In genomic region chr11:62774407-62774806, GRCh38 we compare ENCODE assay signal across 29 cellular contexts. TPM values are rescaled to one million over a fixed set of nuclear protein-coding genes. Genes with fewer than 3 reads are reported as not detected.
A peak's percentile ranks its signal among the peaks of the same experiment; 100 is the strongest.
DNase-seq lines count a peak whose midpoint lies in the region; ATAC-seq, FAIRE-seq and TF ChIP-seq lines count a peak whose summit lies in the region.
"Had no signal": no experiment of that assay in that cellular context is flagged by ENCODE, and none has a peak within 500 bp of the region (broad histone marks: within the 10 kb centered on the region; RNA-seq: fewer than 3 reads in every experiment).

No MANE protein-coding gene starts in this region.

- no peak for FAIRE-seq in astrocyte (lab: Jason Lieb, UNC)
- FAIRE-seq: G401.6, GM12892 had no signal

- CTCF ChIA-PET in activated CD8-positive, alpha-beta T cell treated with anti-CD3 and anti-CD28 coated beads for 36 hours (lab: Charles Lee), result interaction anchor here (0.7 to 7.4 kb wide), 2 partner anchors 12 to 16 kb away, joined by 3 to 74 read pairs; partner anchors contain the start of gene TMEM179B
- CTCF ChIA-PET in activated CD8-positive, alpha-beta T cell treated with anti-CD3 and anti-CD28 coated beads, Interleukin-2, amount 10 ng/mL, durations not matched to agents 7 days and 5 days (lab: Charles Lee), result interaction anchor here (0.9 to 14.2 kb wide), 4 partner anchors 12 to 89 kb away, joined by 3 to 144 read pairs (median 6); partner anchors contain the start of genes POLR2G and TMEM179B

- intact Hi-C loops in activated CD8-positive, alpha-beta T cell treated with anti-CD3 and anti-CD28 coated beads for 36 hours (cut with micrococcal nuclease), result no loop called here
- intact Hi-C loops in esophagus squamous epithelium (cut with DNase I), result no loop called here
- intact Hi-C loops in right lobe of liver (cut with DNase I), result no loop called here

- H3K9ac ChIP-seq in astrocyte (ENCODE audit: low read length), result no peak overlapping the region
- H3K9ac ChIP-seq: GM23248, KMS-11 had no signal

- H3K4me1 ChIP-seq in astrocyte (ENCODE audit: insufficient read depth, low read length) (peaks cover 12% of the 10 kb centered on the region), esophagus squamous epithelium (peaks cover 9 to 54% (median 17%) of the 10 kb centered on the region in 3 donors), osteoblast (ENCODE audit: insufficient read depth, low read length) (peaks cover 18% of the 10 kb centered on the region), right lobe of liver (peaks cover 0 to 20% (median 7%) of the 10 kb centered on the region in 4 donors)
- H3K4me1 ChIP-seq: SJCRH30 had no signal

- H3K36me3 ChIP-seq in astrocyte (ENCODE audit: insufficient read depth, low read length), result peaks cover 15% of the 10 kb centered on the region
- peaks cover 11 to 44% (median 14%) of the 10 kb centered on the region in 3 donors for H3K36me3 ChIP-seq in esophagus squamous epithelium
- H3K36me3 ChIP-seq in osteoblast (ENCODE audit: insufficient read depth, low read length), result peaks cover 7% of the 10 kb centered on the region
- peaks cover 0 to 21% (median 6%) of the 10 kb centered on the region in 4 donors for H3K36me3 ChIP-seq in right lobe of liver

- no peak overlapping the region for H3K4me2 ChIP-seq in astrocyte (ENCODE audit: low read length)
- no peak overlapping the region for H3K4me2 ChIP-seq in osteoblast (ENCODE audit: insufficient read depth, low read length)
- H3K4me2 ChIP-seq: KMS-11 had no signal

- H3K4me3 Mint-ChIP-seq in activated CD8-positive, alpha-beta T cell treated with anti-CD3 and anti-CD28 coated beads for 36 hours, result no peak overlapping the region
- no peak overlapping the region for H3K4me3 Mint-ChIP-seq in activated CD8-positive, alpha-beta T cell treated with anti-CD3 and anti-CD28 coated beads, Interleukin-2, amount 10 ng/mL, durations not matched to agents 7 days and 5 days
- no peak overlapping the region for H3K4me3 Mint-ChIP-seq in astrocyte (ENCODE audit: unreplicated experiment)
- H3K4me3 Mint-ChIP-seq in osteocyte (ENCODE audit: unreplicated experiment), result no peak overlapping the region
- H3K4me3 Mint-ChIP-seq: CD8-positive, alpha-beta T cell had no signal

- no peaks in the 10 kb centered on the region for H3K9me3 Mint-ChIP-seq in activated CD8-positive, alpha-beta T cell treated with anti-CD3 and anti-CD28 coated beads for 36 hours
- no peaks in the 10 kb centered on the region for H3K9me3 Mint-ChIP-seq in activated CD8-positive, alpha-beta T cell treated with anti-CD3 and anti-CD28 coated beads, Interleukin-2, amount 10 ng/mL, durations not matched to agents 7 days and 5 days (ENCODE audit: insufficient read depth)
- H3K9me3 Mint-ChIP-seq in astrocyte (ENCODE audit: unreplicated experiment), result no peaks in the 10 kb centered on the region
- H3K9me3 Mint-ChIP-seq in osteocyte (ENCODE audit: unreplicated experiment), result no peaks in the 10 kb centered on the region
- H3K9me3 Mint-ChIP-seq: CD8-positive, alpha-beta T cell had no signal

- H3K79me2 ChIP-seq in astrocyte (ENCODE audit: insufficient read depth, low read length), result peaks cover 18% of the 10 kb centered on the region
- H3K79me2 ChIP-seq in osteoblast (ENCODE audit: insufficient read depth, low read length), result peaks cover 19% of the 10 kb centered on the region

- TF ChIP-seq POLR2A in esophagus squamous epithelium (IDR thresholded peaks at IDR 0.05), result no peak
- TF ChIP-seq POLR2A in right lobe of liver (IDR thresholded peaks at IDR 0.05), result no peak

- H3K9me3 ChIP-seq in astrocyte (ENCODE audit: insufficient read depth, low read depth, low read length), result no peaks in the 10 kb centered on the region
- H3K9me3 ChIP-seq in esophagus squamous epithelium, result no peaks in the 10 kb centered on the region
- no peaks in the 10 kb centered on the region for H3K9me3 ChIP-seq in osteoblast (ENCODE audit: low read depth, low read length)
- H3K9me3 ChIP-seq in right lobe of liver, result no peaks in the 10 kb centered on the region
- H3K9me3 ChIP-seq: BLaER1 treated with 17β-estradiol and CSF1 and Interleukin-3, amounts not matched to agents 10 nM and 100 nM; HAP-1; SJCRH30 had no signal

- no peaks in the 10 kb centered on the region for H3K27me3 ChIP-seq in astrocyte (ENCODE audit: insufficient read depth, low read length)
- no peaks in the 10 kb centered on the region for H3K27me3 ChIP-seq in esophagus squamous epithelium
- no peaks in the 10 kb centered on the region for H3K27me3 ChIP-seq in osteoblast (ENCODE audit: insufficient read depth, low read length)
- no peaks in the 10 kb centered on the region for H3K27me3 ChIP-seq in right lobe of liver
- H3K27me3 ChIP-seq: BLaER1 treated with 17β-estradiol and CSF1 and Interleukin-3, amounts not matched to agents 10 nM and 100 nM; SJCRH30 had no signal

- peaks cover 31% of the 10 kb centered on the region for H3K4me1 Mint-ChIP-seq in activated CD8-positive, alpha-beta T cell treated with anti-CD3 and anti-CD28 coated beads for 36 hours (ENCODE audit: low read depth)
- H3K4me1 Mint-ChIP-seq in activated CD8-positive, alpha-beta T cell treated with anti-CD3 and anti-CD28 coated beads, Interleukin-2, amount 10 ng/mL, durations not matched to agents 7 days and 5 days (ENCODE audit: low read depth), result peaks cover 36% of the 10 kb centered on the region
- H3K4me1 Mint-ChIP-seq in astrocyte (ENCODE audit: low read depth, unreplicated experiment) (peaks cover 11% of the 10 kb centered on the region), osteocyte (ENCODE audit: unreplicated experiment) (peaks cover 25% of the 10 kb centered on the region)

- DNase-seq in activated CD8-positive, alpha-beta T cell treated with anti-CD3 and anti-CD28 coated beads for 36 hours, result no peak
- DNase-seq in activated CD8-positive, alpha-beta T cell treated with anti-CD3 and anti-CD28 coated beads, Interleukin-2, amount 10 ng/mL, durations not matched to agents 7 days and 5 days, result no peak
- no peak for DNase-seq in astrocyte (ENCODE audit: low read depth)
- DNase-seq in esophagus squamous epithelium (lab: John Stamatoyannopoulos, UW), result no peak
- peak; percentile 49 for DNase-seq in osteoblast (ENCODE audit: insufficient read length, low spot score, missing footprints)
- no peak for DNase-seq in right lobe of liver
- no peak for DNase-seq in SIG-M5 treated with dmso at 0.1 percent for 504 hours (lab: John Stamatoyannopoulos, UW; ENCODE audit: unreplicated experiment)
- no peak for DNase-seq in osteocyte (ENCODE audit: extremely low spot score, unreplicated experiment)
- DNase-seq: Calu3; CD8-positive, alpha-beta T cell; DMS153; GM23248; IMR-90; NCI-H1105 treated with DMSO at 0.1 percent for 48 hours; NCI-H1694; NCI-H2081; NCI-H2171; NCI-H345; NCI-H524; NCI-H774; NK-92 treated with Interleukin-12 subunit alpha and Interleukin-12 subunit beta, amount 100 ng/mL, for 24 hours; SJCRH30 had no signal

- H3K27ac ChIP-seq in astrocyte (ENCODE audit: low read depth, low read length), result no peak overlapping the region
- H3K27ac ChIP-seq in esophagus squamous epithelium, result peak overlapping the region; percentile 33 to 76 (median 44)
- no peak overlapping the region for H3K27ac ChIP-seq in osteoblast (ENCODE audit: low read depth, low read length)
- H3K27ac ChIP-seq in right lobe of liver, result no peak overlapping the region
- H3K27ac ChIP-seq: 22Rv1, GM23248, KMS-11, SJCRH30 had no signal

- H3K27ac Mint-ChIP-seq in activated CD8-positive, alpha-beta T cell treated with anti-CD3 and anti-CD28 coated beads for 36 hours, result peak overlapping the region; percentile 25
- H3K27ac Mint-ChIP-seq in activated CD8-positive, alpha-beta T cell treated with anti-CD3 and anti-CD28 coated beads, Interleukin-2, amount 10 ng/mL, durations not matched to agents 7 days and 5 days, result no peak overlapping the region
- H3K27ac Mint-ChIP-seq in astrocyte (ENCODE audit: unreplicated experiment) (peak overlapping the region; percentile 12), osteocyte (ENCODE audit: unreplicated experiment) (no peak overlapping the region)

- peaks cover 12% of the 10 kb centered on the region for H3K36me3 Mint-ChIP-seq in activated CD8-positive, alpha-beta T cell treated with anti-CD3 and anti-CD28 coated beads for 36 hours (ENCODE audit: low read depth)
- H3K36me3 Mint-ChIP-seq in activated CD8-positive, alpha-beta T cell treated with anti-CD3 and anti-CD28 coated beads, Interleukin-2, amount 10 ng/mL, durations not matched to agents 7 days and 5 days (ENCODE audit: low read depth), result peaks cover 33% of the 10 kb centered on the region
- peaks cover 9% of the 10 kb centered on the region for H3K36me3 Mint-ChIP-seq in astrocyte (ENCODE audit: low read depth, unreplicated experiment)
- H3K36me3 Mint-ChIP-seq in osteocyte (ENCODE audit: unreplicated experiment), result peaks cover 14% of the 10 kb centered on the region

- 20 to 62% methylated on average over 3 of the region's 6 CpGs for WGBS in esophagus squamous epithelium, 2 donors
- 89% methylated on average over 3 of the region's 6 CpGs for WGBS in right lobe of liver (ENCODE audit: insufficient coverage, low coverage, low lambda C conversion rate, missing lambda C conversion rate)

- ATAC-seq in activated CD8-positive, alpha-beta T cell treated with anti-CD3 and anti-CD28 coated beads for 36 hours, result no peak
- no peak for ATAC-seq in activated CD8-positive, alpha-beta T cell treated with anti-CD3 and anti-CD28 coated beads, Interleukin-2, amount 10 ng/mL, durations not matched to agents 7 days and 5 days
- ATAC-seq in right lobe of liver, result no peak
- ATAC-seq: CD8-positive, alpha-beta T cell; Panc1 had no signal

- H4K20me1 ChIP-seq in astrocyte (ENCODE audit: insufficient read depth, low read length), result no peaks in the 10 kb centered on the region
- no peaks in the 10 kb centered on the region for H4K20me1 ChIP-seq in osteoblast (ENCODE audit: insufficient read depth, low read length)

- POLR2A ChIA-PET in activated CD8-positive, alpha-beta T cell treated with anti-CD3 and anti-CD28 coated beads for 36 hours (lab: Charles Lee), result interaction anchor here (0.9 to 4.7 kb wide), 7 partner anchors 12 to 87 kb away, joined by 3 to 30 read pairs (median 7); partner anchors contain the start of genes NXF1, TMEM179B and WDR74
- POLR2A ChIA-PET in activated CD8-positive, alpha-beta T cell treated with anti-CD3 and anti-CD28 coated beads, Interleukin-2, amount 10 ng/mL, durations not matched to agents 7 days and 5 days (lab: Charles Lee), result interaction anchor here (1.1 to 3.9 kb wide), 4 partner anchors 12 to 82 kb away, joined by 3 to 34 read pairs (median 6); partner anchors contain the start of genes TMEM179B and ZBTB3

- H3K4me3 ChIP-seq in astrocyte (ENCODE audit: insufficient read depth, low read depth, low read length), result no peak overlapping the region
- no peak overlapping the region for H3K4me3 ChIP-seq in esophagus squamous epithelium
- H3K4me3 ChIP-seq in osteoblast (ENCODE audit: insufficient read depth, low read length), result no peak overlapping the region
- H3K4me3 ChIP-seq in right lobe of liver, result no peak overlapping the region
- H3K4me3 ChIP-seq: BLaER1 treated with 17β-estradiol and CSF1 and Interleukin-3, amounts not matched to agents 10 nM and 100 nM; GM23248; HAP-1; SJCRH30 had no signal

- H2AFZ ChIP-seq in astrocyte (ENCODE audit: low read depth, low read length), result no peak overlapping the region
- no peak overlapping the region for H2AFZ ChIP-seq in osteoblast (ENCODE audit: low read length)
- H2AFZ ChIP-seq: GM23248 had no signal

- no peak for TF ChIP-seq CTCF in activated CD8-positive, alpha-beta T cell treated with anti-CD3 and anti-CD28 coated beads for 36 hours (IDR thresholded peaks at IDR 0.05)
- TF ChIP-seq CTCF in astrocyte (IDR thresholded peaks at IDR 0.05; ENCODE audit: insufficient read depth, low read depth, low read length) (no peak), esophagus squamous epithelium (IDR thresholded peaks at IDR 0.05) (no peak), osteoblast (IDR thresholded peaks at IDR 0.05; ENCODE audit: extremely low read depth, low read depth, low read length) (no peak), right lobe of liver (IDR thresholded peaks at IDR 0.05) (no peak), osteocyte (IDR thresholded peaks at IDR 0.05) (no peak)

- no peaks in the 10 kb centered on the region for H3K27me3 Mint-ChIP-seq in activated CD8-positive, alpha-beta T cell treated with anti-CD3 and anti-CD28 coated beads for 36 hours
- H3K27me3 Mint-ChIP-seq in activated CD8-positive, alpha-beta T cell treated with anti-CD3 and anti-CD28 coated beads, Interleukin-2, amount 10 ng/mL, durations not matched to agents 7 days and 5 days (ENCODE audit: low read depth), result no peaks in the 10 kb centered on the region
- H3K27me3 Mint-ChIP-seq in astrocyte (ENCODE audit: low read depth, unreplicated experiment), result no peaks in the 10 kb centered on the region
- no peaks in the 10 kb centered on the region for H3K27me3 Mint-ChIP-seq in osteocyte (ENCODE audit: unreplicated experiment)

RNA-seq across cellular contexts. Expression of gene TAF6L, which starts 3.2 kb away (rescaled TPM):
- 10 to 100 TPM; 13.7 to 16.7 TPM for total RNA-seq in activated CD8-positive, alpha-beta T cell treated with anti-CD3 and anti-CD28 coated beads for 36 hours
- total RNA-seq in activated CD8-positive, alpha-beta T cell treated with anti-CD3 and anti-CD28 coated beads, Interleukin-2, amount 10 ng/mL, durations not matched to agents 7 days and 5 days, result 10 to 100 TPM; 21.8 to 23.7 TPM
- 14.7 and 15.1 TPM in 2 replicates for total RNA-seq in astrocyte
- 10 to 100 TPM; 11.5 to 40.2 (median 19.0) TPM for total RNA-seq in esophagus squamous epithelium
- 21.2 and 22.1 TPM in 2 replicates for total RNA-seq in osteoblast
- total RNA-seq in right lobe of liver, result 10 to 100 TPM; 11.9 to 19.3 (median 16.0) TPM
- total RNA-seq in osteocyte, result 40.8 and 42.8 TPM in 2 replicates

RNA-seq across cellular contexts. Expression of gene TMEM179B, which starts 12.8 kb away (rescaled TPM):
- total RNA-seq in activated CD8-positive, alpha-beta T cell treated with anti-CD3 and anti-CD28 coated beads for 36 hours, result 10 to 100 TPM; 18.6 to 19.5 TPM
- total RNA-seq in activated CD8-positive, alpha-beta T cell treated with anti-CD3 and anti-CD28 coated beads, Interleukin-2, amount 10 ng/mL, durations not matched to agents 7 days and 5 days, result 10 to 100 TPM; 37.3 to 40.8 TPM
- total RNA-seq in astrocyte (51.3 and 57.5 TPM in 2 replicates), esophagus squamous epithelium (10 to 100 TPM; 35.6 to 60.1 (median 43.3) TPM), osteoblast (37.4 and 51.4 TPM in 2 replicates), right lobe of liver (10 to 100 TPM; 23.9 to 47.6 (median 29.1) TPM), osteocyte (46.7 and 47.7 TPM in 2 replicates)

RNA-seq across cellular contexts. Expression of gene POLR2G, which starts 13.0 kb away (rescaled TPM):
- 100 to 1,000 TPM; 109 to 111 TPM for total RNA-seq in activated CD8-positive, alpha-beta T cell treated with anti-CD3 and anti-CD28 coated beads for 36 hours
- 10 to 100 TPM; 89.7 to 96.6 TPM for total RNA-seq in activated CD8-positive, alpha-beta T cell treated with anti-CD3 and anti-CD28 coated beads, Interleukin-2, amount 10 ng/mL, durations not matched to agents 7 days and 5 days
- total RNA-seq in astrocyte (88.3 and 89.1 TPM in 2 replicates), esophagus squamous epithelium (10 to 100 TPM; 26.5 to 61.2 (median 47.7) TPM), osteoblast (48.3 and 57.9 TPM in 2 replicates), right lobe of liver (10 to 100 TPM; 23.8 to 37.4 (median 26.6) TPM), osteocyte (83.7 and 98.6 TPM in 2 replicates)

RNA-seq across cellular contexts. Expression of gene TMEM223, which starts 17.4 kb away (rescaled TPM):
- 10 to 100 TPM; 12.3 to 12.7 TPM for total RNA-seq in activated CD8-positive, alpha-beta T cell treated with anti-CD3 and anti-CD28 coated beads for 36 hours
- total RNA-seq in activated CD8-positive, alpha-beta T cell treated with anti-CD3 and anti-CD28 coated beads, Interleukin-2, amount 10 ng/mL, durations not matched to agents 7 days and 5 days, result 10 to 100 TPM; 20.1 to 20.3 TPM
- total RNA-seq in astrocyte (7.8 and 11.3 TPM in 2 replicates), esophagus squamous epithelium (10 to 100 TPM; 13.2 to 28.4 (median 22.0) TPM), osteoblast (9.0 and 11.5 TPM in 2 replicates), right lobe of liver (10 to 100 TPM in 2 of 6 experiments, 1 to 10 TPM in 4; 6.6 to 26.4 (median 8.2) TPM), osteocyte (14.5 and 15.2 TPM in 2 replicates)

RNA-seq across cellular contexts. Expression of gene ZBTB3, which starts 20.4 kb away (rescaled TPM):
- 10 to 100 TPM in 1 of 2 experiments, 1 to 10 TPM in 1; 9.8 to 11.8 TPM for total RNA-seq in activated CD8-positive, alpha-beta T cell treated with anti-CD3 and anti-CD28 coated beads for 36 hours
- 10 to 100 TPM; 12.4 to 12.8 TPM for total RNA-seq in activated CD8-positive, alpha-beta T cell treated with anti-CD3 and anti-CD28 coated beads, Interleukin-2, amount 10 ng/mL, durations not matched to agents 7 days and 5 days
- 11.0 and 11.2 TPM in 2 replicates for total RNA-seq in astrocyte
- total RNA-seq in esophagus squamous epithelium, result 1 to 10 TPM; 4.7 to 7.7 (median 6.9) TPM
- total RNA-seq in osteoblast, result 13.0 TPM in 2 replicates
- 1 to 10 TPM; 3.4 to 7.1 (median 4.7) TPM for total RNA-seq in right lobe of liver
- 11.2 and 12.9 TPM in 2 replicates for total RNA-seq in osteocyte

Comparison
In these comparisons a context has a peak if more than half of its experiments do, and no peak if none do; other contexts are left out.
1. H3K27ac Mint-ChIP-seq: peak in activated CD8-positive, alpha-beta T cell treated with anti-CD3 and anti-CD28 coated beads for 36 hours (single experiment) and astrocyte (single experiment); none in activated CD8-positive, alpha-beta T cell treated with anti-CD3 and anti-CD28 coated beads, Interleukin-2, amount 10 ng/mL, durations not matched to agents 7 days and 5 days (single experiment) and osteocyte (single experiment).
2. H3K27ac ChIP-seq: peak in esophagus squamous epithelium (4 of 4); none in astrocyte (single experiment), osteoblast (single experiment) and right lobe of liver (0 of 3).